Comparison of ENCODE assay signal across 8 cellular contexts in genomic region chr12:47964102-47964723, GRCh38. TPM values are rescaled to one million over a fixed set of nuclear protein-coding genes. Genes with fewer than 3 reads are reported as not detected.
DNase-seq lines count a peak whose midpoint lies in the region; ATAC-seq and TF ChIP-seq lines count a peak whose summit lies in the region.

No MANE protein-coding gene starts in this region.

- H4K20me1 ChIP-seq in GM23248 (ENCODE audit: insufficient read depth) = no peaks in the 10 kb centered on the region

- 17 to 19% methylated on average over 18 of the region's 18 CpGs for WGBS in GM23248 (ENCODE audit: low coverage in 1 of 2, low lambda C conversion rate in 2 of 2, missing lambda C conversion rate in 2 of 2), 2 experiments
- WGBS in esophagus, 2 donors = 14 to 16% methylated on average over 18 of the region's 18 CpGs

- TF ChIP-seq CTCF in AG10803 (conservative IDR thresholded peaks at IDR 0.05; ENCODE audit: low read length) (no peak), neutrophil (IDR thresholded peaks at IDR 0.05) (no peak)

- no peak for ATAC-seq in activated CD4-positive, CD25-positive, alpha-beta regulatory T cell treated with anti-CD3 and anti-CD28 coated beads, Interleukin-2, amount 50 U/mL, for 24 hours

- H3K4me1 ChIP-seq in GM23248 (ENCODE audit: insufficient read depth) (0 out of 2 replicates have a peak, but pooled peaks cover 4% of the 10 kb centered on the region), esophagus (ENCODE audit: control insufficient read depth in 2 of 2, insufficient read depth in 2 of 2, low read length in 1 of 2) (peaks cover 0 to 2% of the 10 kb centered on the region in 2 donors), neutrophil (ENCODE audit: control insufficient read depth in 1 of 2, insufficient read depth in 1 of 2, low read depth in 1 of 2, low read length in 1 of 2) (peaks cover 7 to 14% of the 10 kb centered on the region in 2 experiments)

- H2AFZ ChIP-seq in GM23248 = peak overlapping the region; percentile 100

- H3K27ac ChIP-seq in GM23248 = no peak overlapping the region
- H3K27ac ChIP-seq in esophagus (ENCODE audit: low read depth in 2 of 2, low read length in 1 of 2) = no peak overlapping the region
- no peak overlapping the region for H3K27ac ChIP-seq in neutrophil

- H3K36me3 ChIP-seq in GM23248 (ENCODE audit: low read depth) (no peaks in the 10 kb centered on the region), esophagus (ENCODE audit: control insufficient read depth in 2 of 2, insufficient read depth in 2 of 2, low read length in 1 of 2) (peaks cover 0 to 5% of the 10 kb centered on the region in 2 donors), neutrophil (peaks cover 19% of the 10 kb centered on the region)

- H3F3A ChIP-seq in GM23248 (ENCODE audit: insufficient read depth) = 0 out of 2 replicates have a peak, but pooled peaks cover 3% of the 10 kb centered on the region

- H3K9me2 ChIP-seq in GM23248 (ENCODE audit: insufficient read depth) = no peaks in the 10 kb centered on the region

- H3K79me2 ChIP-seq in GM23248 (ENCODE audit: insufficient read depth) = no peaks in the 10 kb centered on the region

- H3K9ac ChIP-seq in GM23248 = peak overlapping the region; percentile 64; the same call in 1 of the 2 replicates

- in situ Hi-C loops in GM23248 (cut with MboI) = no loop called here

- H3K9me3 ChIP-seq in GM23248 (ENCODE audit: low read depth) (no peaks in the 10 kb centered on the region), esophagus (ENCODE audit: control insufficient read depth in 2 of 2, insufficient read depth in 1 of 2, low read depth in 1 of 2, low read length in 1 of 2) (no peaks in the 10 kb centered on the region), neutrophil (no peaks in the 10 kb centered on the region)

- H3K4me3 ChIP-seq in AG10803 (ENCODE audit: low read length) (peak overlapping the region; percentile 96), GM23248 (peak overlapping the region; percentile 98), esophagus (ENCODE audit: low read depth in 1 of 2, low read length in 2 of 2) (peak overlapping the region; percentile 92 to 98), neutrophil (ENCODE audit: low read depth in 1 of 2, low read length in 1 of 2) (peak overlapping the region; percentile 86 to 87)

- DNase-seq in AG10803 (ENCODE audit: low read depth) = no peak
- peak; percentile 44 for DNase-seq in GM23248
- peak; percentile 25 for DNase-seq in SW480 (ENCODE audit: low spot score)
- DNase-seq in NCI-H774 (lab: John Stamatoyannopoulos, UW) = no peak
- no peak for DNase-seq in inferior parietal cortex (ENCODE audit: extremely low spot score)

- H3K27me3 ChIP-seq in GM23248 (replicated peaks; ENCODE audit: insufficient read depth) (no peaks in the 10 kb centered on the region), esophagus (ENCODE audit: control insufficient read depth in 1 of 2, insufficient read depth in 2 of 2, low read length in 2 of 2) (no peaks in the 10 kb centered on the region), neutrophil (peaks cover 34% of the 10 kb centered on the region)

- peak overlapping the region; percentile 98 for H3K4me2 ChIP-seq in GM23248 (ENCODE audit: unreplicated experiment)

RNA-seq across cellular contexts. Expression of gene TMEM106C, which starts 0.8 kb away (rescaled TPM):
- total RNA-seq in GM23248 (2014; rRNA removed; shearing (Covaris generic)) = 57.5 and 79.8 TPM in 2 replicates
- polyA plus RNA-seq in GM23248 (2016; fragmentation: Nextera tagmentation; extraction: Ambion mirVana) = 69.4 and 70.4 TPM in 2 replicates
- polyA plus RNA-seq in esophagus = 10 to 100 TPM; 22.0 to 51.1 TPM

RNA-seq across cellular contexts. Expression of gene COL2A1, which starts 40.1 kb away (rescaled TPM):
- not detected in 2 replicates for total RNA-seq in GM23248 (2014; rRNA removed; shearing (Covaris generic))
- polyA plus RNA-seq in GM23248 (2016; fragmentation: Nextera tagmentation; extraction: Ambion mirVana) (not detected in 2 replicates), esophagus (under 1 TPM in 1 of 2 donors, not detected in 1; 0.01 TPM)

RNA-seq across cellular contexts. Expression of gene VDR, which starts 59.4 kb away (rescaled TPM):
- total RNA-seq in GM23248 (2014; rRNA removed; shearing (Covaris generic)) = 30.5 and 37.2 TPM in 2 replicates
- polyA plus RNA-seq in GM23248 (2016; fragmentation: Nextera tagmentation; extraction: Ambion mirVana) (23.9 and 25.5 TPM in 2 replicates), esophagus (10 to 100 TPM in 1 of 2 donors, 1 to 10 TPM in 1; 8.8 to 10.8 TPM)

Comparison
In these comparisons a context has a peak if more than half of its experiments do, and no peak if none do; other contexts are left out.
1. DNase-seq: peak in GM23248 (single experiment) and SW480 (single experiment); none in AG10803 (single experiment), NCI-H774 (single experiment) and inferior parietal cortex (single experiment).
2. Peak in every context shown above with its lines, with median percentiles within 50 percentile points of each other: H3K4me3 ChIP-seq.